In genomic region chr22:47750086-47750485, GRCh38 we compare ENCODE assay signal across 19 cellular contexts.
DNase-seq lines count a peak whose midpoint lies in the region; ATAC-seq and TF ChIP-seq lines count a peak whose summit lies in the region.
"Had no signal": no experiment of that assay in that cellular context is flagged by ENCODE, and none has a peak within 500 bp of the region (broad histone marks: within the 10 kb centered on the region; RNA-seq: fewer than 3 reads in every experiment).

No MANE protein-coding gene starts in this region.

- ATAC-seq in T-helper 17 cell, result no peak
- ATAC-seq: A549, GM23338, HCT116 had no signal

- no peak overlapping the region for H3K4me3 Mint-ChIP-seq in T-helper 17 cell
- H3K4me3 Mint-ChIP-seq: CD4-positive, alpha-beta memory T cell; GM23338; H9 had no signal

- no peaks in the 10 kb centered on the region for H3K4me1 ChIP-seq in left ventricle myocardium inferior
- H3K4me1 ChIP-seq: A549 had no signal

- no peak for TF ChIP-seq EP300 in Ishikawa (IDR thresholded peaks at IDR 0.05; ENCODE audit: borderline replicate concordance)

- H3K9me3 ChIP-seq in T-helper 17 cell (ENCODE audit: control insufficient read depth, low read length, poor library complexity, severe bottlenecking) (no peaks in the 10 kb centered on the region), left ventricle myocardium inferior (replicated peaks) (no peaks in the 10 kb centered on the region)
- H3K9me3 ChIP-seq: A549 had no signal

- TF ChIP-seq CTCF in left ventricle myocardium inferior (IDR thresholded peaks at IDR 0.05; ENCODE audit: borderline replicate concordance), result no peak

- H3K4me3 ChIP-seq in left ventricle myocardium inferior, result no peak overlapping the region
- H3K4me3 ChIP-seq: A549, GM23338 had no signal

- H3K27ac Mint-ChIP-seq in T-helper 17 cell, result no peak overlapping the region
- H3K27ac Mint-ChIP-seq: GM23338, H9 had no signal

- no peaks in the 10 kb centered on the region for H3K36me3 ChIP-seq in left ventricle myocardium inferior

- H3K27ac ChIP-seq in left ventricle myocardium inferior (replicated peaks), result no peak overlapping the region
- H3K27ac ChIP-seq: A549 had no signal

- no peaks in the 10 kb centered on the region for H3K36me3 Mint-ChIP-seq in T-helper 17 cell (ENCODE audit: low read depth)
- H3K36me3 Mint-ChIP-seq: CD4-positive, alpha-beta memory T cell had no signal

- TF ChIP-seq RAD21 in Ishikawa (IDR thresholded peaks at IDR 0.05; ENCODE audit: low read depth), result no peak

- no peaks in the 10 kb centered on the region for H3K4me1 Mint-ChIP-seq in T-helper 17 cell
- H3K4me1 Mint-ChIP-seq: CD4-positive, alpha-beta memory T cell had no signal

- intact Hi-C loops in left ventricle myocardium inferior (cut with micrococcal nuclease), result no loop called here

- H3K27me3 ChIP-seq in left ventricle myocardium inferior (ENCODE audit: low read depth), result peaks cover 79% of the 10 kb centered on the region

- DNase-seq in NCI-H1105 treated with DMSO at 0.1 percent for 48 hours (lab: John Stamatoyannopoulos, UW), result peak; percentile 0
- no peak for DNase-seq in NCI-H1105 (lab: John Stamatoyannopoulos, UW)
- DNase-seq in NCI-H69 (lab: John Stamatoyannopoulos, UW), result peak; percentile 38
- peak; percentile 3 for DNase-seq in islet precursor cell
- DNase-seq in T-helper 17 cell, result no peak
- DNase-seq in left ventricle myocardium inferior, result no peak
- DNase-seq: 8988T; ACHN; C1 segment of cervical spinal cord; Calu3; CD4-positive, alpha-beta memory T cell; COR-L47; DMS79 treated with DMSO at 0.1 percent for 48 hours; GF-D8; H9 had no signal

- H3K27me3 Mint-ChIP-seq in T-helper 17 cell, result peaks cover 27% of the 10 kb centered on the region

TF ChIP-seq in Ishikawa, 13 proteins besides CTCF, POLR2A, EP300 and RAD21:
- TF ChIP-seq TCF12 (IDR thresholded peaks at IDR 0.05; ENCODE audit: low read depth), result no peak
- TF ChIP-seq TAF1 (IDR thresholded peaks at IDR 0.05; ENCODE audit: low read depth), result no peak
- peak; percentile 59 for TF ChIP-seq NFIC (IDR thresholded peaks at IDR 0.05)
TF ChIP-seq in Ishikawa: peak in this region for 1.

Comparison
In these comparisons a context has a peak if more than half of its experiments do, and no peak if none do; other contexts are left out.
1. DNase-seq: peak in NCI-H1105 treated with DMSO at 0.1 percent for 48 hours (single experiment), NCI-H69 (single experiment) and islet precursor cell (single experiment); none in NCI-H1105 (single experiment), T-helper 17 cell (0 of 3) and left ventricle myocardium inferior (single experiment).